In the genomic region with DNA sequence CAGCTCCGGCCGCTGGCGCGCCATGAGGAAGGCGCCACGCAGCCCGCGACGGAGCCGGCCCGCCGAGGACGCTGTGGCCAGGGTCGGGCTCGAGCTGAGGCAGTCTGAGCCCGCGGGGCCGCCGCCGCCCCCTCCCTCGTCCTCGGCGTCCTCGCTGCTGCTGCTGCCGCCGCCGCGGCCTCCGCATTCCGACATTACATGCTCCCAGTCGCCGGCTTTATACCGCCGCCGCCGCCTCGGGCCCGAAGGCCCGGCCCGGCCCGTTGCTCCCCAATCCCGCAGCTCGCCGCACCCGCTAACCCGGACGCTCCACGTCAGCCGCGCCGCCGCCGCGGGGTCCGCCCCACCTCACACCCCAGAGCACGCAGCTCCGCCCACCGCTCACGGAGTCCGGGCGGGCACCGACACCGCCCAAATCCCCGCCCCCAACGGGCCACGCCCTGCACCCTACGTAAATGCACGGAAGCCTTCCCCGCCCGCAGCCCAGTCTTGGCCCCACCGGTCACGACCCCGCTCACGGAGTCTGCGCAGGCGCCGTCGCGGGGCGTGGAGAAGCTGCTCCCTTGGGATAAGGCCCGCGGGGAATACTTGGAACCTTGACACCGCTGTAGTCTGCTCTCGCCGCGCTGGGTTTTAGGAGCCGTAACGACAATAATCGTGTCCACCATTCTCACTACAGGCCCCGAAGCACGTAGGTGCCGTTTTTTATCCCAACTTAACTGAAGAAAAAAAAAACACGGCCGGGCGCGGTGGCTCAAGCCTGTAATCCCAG, we compare ENCODE assay signal across 8 cellular contexts. TPM values are rescaled to one million over a fixed set of nuclear protein-coding genes. Genes with fewer than 3 reads are reported as not detected.
DNase-seq lines count a peak whose midpoint lies in the region; ATAC-seq and TF ChIP-seq lines count a peak whose summit lies in the region.

A gene with protein sequence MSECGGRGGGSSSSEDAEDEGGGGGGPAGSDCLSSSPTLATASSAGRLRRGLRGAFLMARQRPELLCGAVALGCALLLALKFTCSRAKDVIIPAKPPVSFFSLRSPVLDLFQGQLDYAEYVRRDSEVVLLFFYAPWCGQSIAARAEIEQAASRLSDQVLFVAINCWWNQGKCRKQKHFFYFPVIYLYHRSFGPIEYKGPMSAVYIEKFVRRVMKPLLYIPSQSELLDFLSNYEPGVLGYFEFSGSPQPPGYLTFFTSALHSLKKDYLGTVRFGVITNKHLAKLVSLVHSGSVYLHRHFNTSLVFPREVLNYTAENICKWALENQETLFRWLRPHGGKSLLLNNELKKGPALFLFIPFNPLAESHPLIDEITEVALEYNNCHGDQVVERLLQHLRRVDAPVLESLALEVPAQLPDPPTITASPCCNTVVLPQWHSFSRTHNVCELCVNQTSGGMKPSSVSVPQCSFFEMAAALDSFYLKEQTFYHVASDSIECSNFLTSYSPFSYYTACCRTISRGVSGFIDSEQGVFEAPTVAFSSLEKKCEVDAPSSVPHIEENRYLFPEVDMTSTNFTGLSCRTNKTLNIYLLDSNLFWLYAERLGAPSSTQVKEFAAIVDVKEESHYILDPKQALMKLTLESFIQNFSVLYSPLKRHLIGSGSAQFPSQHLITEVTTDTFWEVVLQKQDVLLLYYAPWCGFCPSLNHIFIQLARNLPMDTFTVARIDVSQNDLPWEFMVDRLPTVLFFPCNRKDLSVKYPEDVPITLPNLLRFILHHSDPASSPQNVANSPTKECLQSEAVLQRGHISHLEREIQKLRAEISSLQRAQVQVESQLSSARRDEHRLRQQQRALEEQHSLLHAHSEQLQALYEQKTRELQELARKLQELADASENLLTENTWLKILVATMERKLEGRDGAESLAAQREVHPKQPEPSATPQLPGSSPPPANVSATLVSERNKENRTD (minus strand): TSS at position 322 of the 772 bp plus-strand sequence. CDS start 127 bp downstream, at position 195.

- H3K79me2 ChIP-seq in DND-41 (ENCODE audit: insufficient read depth, low read length) (peaks cover 47% of the 10 kb centered on the region), GM23248 (ENCODE audit: insufficient read depth) (peaks cover 45% of the 10 kb centered on the region)

- peak within 1 kb of the TSS; percentile 71 for H3K27ac ChIP-seq in DND-41 (ENCODE audit: low read length)
- H3K27ac ChIP-seq in GM23248 = peak within 1 kb of the TSS; percentile 95
- H3K27ac ChIP-seq in naive thymus-derived CD4-positive, alpha-beta T cell (ENCODE audit: low read depth, low read length) = peak within 1 kb of the TSS; percentile 90

- peak within 1 kb of the TSS; percentile 91 to 99 (median 98) for H3K27ac Mint-ChIP-seq in naive thymus-derived CD4-positive, alpha-beta T cell
- H3K27ac Mint-ChIP-seq in stimulated activated naive B cell treated with anti-CD40 and anti-IgM and Interleukin-4, amounts not matched to agents 10 μg/mL and 1 μg/mL and 100 μg/mL, for 72 hours = peak within 1 kb of the TSS; percentile 97

- H3K27me3 ChIP-seq in DND-41 (ENCODE audit: insufficient read depth, low read length, poor library complexity) (no peaks in the 10 kb centered on the region), GM23248 (replicated peaks; ENCODE audit: insufficient read depth) (no peaks in the 10 kb centered on the region)
- no peaks in the 10 kb centered on the region for H3K27me3 ChIP-seq in naive thymus-derived CD4-positive, alpha-beta T cell (ENCODE audit: control insufficient read depth in 2 of 2, insufficient read depth in 2 of 2, low read length in 2 of 2)

- H3K9me3 ChIP-seq in DND-41 (ENCODE audit: insufficient read depth, low read length, severe bottlenecking) (no peaks in the 10 kb centered on the region), GM23248 (ENCODE audit: low read depth) (no peaks in the 10 kb centered on the region)
- no peaks in the 10 kb centered on the region for H3K9me3 ChIP-seq in naive thymus-derived CD4-positive, alpha-beta T cell (ENCODE audit: control insufficient read depth in 2 of 3, low read length in 3 of 3)

- peak within 1 kb of the TSS; percentile 91 to 98 (median 94) for H3K4me3 Mint-ChIP-seq in naive thymus-derived CD4-positive, alpha-beta T cell
- H3K4me3 Mint-ChIP-seq in stimulated activated naive B cell treated with anti-CD40 and anti-IgM and Interleukin-4, amounts not matched to agents 10 μg/mL and 1 μg/mL and 100 μg/mL, for 72 hours = peak within 1 kb of the TSS; percentile 95 to 98

- no peak for TF ChIP-seq CTCF in DND-41 (IDR thresholded peaks at IDR 0.05; ENCODE audit: borderline replicate concordance, extremely low read depth, low read length, poor library complexity, severe bottlenecking)

- ATAC-seq in DND-41 (ENCODE audit: insufficient read depth, low read depth) = peak; percentile 91
- ATAC-seq in naive thymus-derived CD4-positive, alpha-beta T cell = peak; percentile 98
- peak; percentile 92 to 95 for ATAC-seq in stimulated activated naive B cell treated with anti-CD40 and anti-IgM and Interleukin-4, amounts not matched to agents 10 μg/mL and 1 μg/mL and 100 μg/mL, for 72 hours (replicated peaks)

- no peaks in the 10 kb centered on the region for H3K27me3 Mint-ChIP-seq in naive thymus-derived CD4-positive, alpha-beta T cell
- H3K27me3 Mint-ChIP-seq in stimulated activated naive B cell treated with anti-CD40 and anti-IgM and Interleukin-4, amounts not matched to agents 10 μg/mL and 1 μg/mL and 100 μg/mL, for 72 hours = no peaks in the 10 kb centered on the region

- peaks cover 0 to 21% (median 5%) of the 10 kb centered on the region in 5 donors for H3K36me3 Mint-ChIP-seq in naive thymus-derived CD4-positive, alpha-beta T cell
- H3K36me3 Mint-ChIP-seq in stimulated activated naive B cell treated with anti-CD40 and anti-IgM and Interleukin-4, amounts not matched to agents 10 μg/mL and 1 μg/mL and 100 μg/mL, for 72 hours = peaks cover 9 to 21% of the 10 kb centered on the region in 2 donors

- H3K4me2 ChIP-seq in DND-41 (ENCODE audit: insufficient read depth, low read length) = peak within 1 kb of the TSS; percentile 78
- H3K4me2 ChIP-seq in GM23248 (ENCODE audit: unreplicated experiment) = peak within 1 kb of the TSS; percentile 80

- peak within 1 kb of the TSS; percentile 86 for H3K9ac ChIP-seq in DND-41 (ENCODE audit: low read depth, low read length)
- peak within 1 kb of the TSS; percentile 95 for H3K9ac ChIP-seq in GM23248

- peaks cover 30% of the 10 kb centered on the region for H3F3A ChIP-seq in GM23248 (ENCODE audit: insufficient read depth)

- H3K36me3 ChIP-seq in DND-41 (ENCODE audit: insufficient read depth, low read length) = peaks cover 11% of the 10 kb centered on the region
- no peaks in the 10 kb centered on the region; the same call in 1 of the 2 replicates for H3K36me3 ChIP-seq in GM23248 (ENCODE audit: low read depth)
- peaks cover 0 to 7% (median 0%) of the 10 kb centered on the region in 3 experiments for H3K36me3 ChIP-seq in naive thymus-derived CD4-positive, alpha-beta T cell (ENCODE audit: control insufficient read depth in 2 of 3, insufficient read depth in 3 of 3, low read length in 3 of 3)

- H4K20me1 ChIP-seq in DND-41 (ENCODE audit: insufficient read depth, low read length) (peaks cover 23% of the 10 kb centered on the region), GM23248 (ENCODE audit: insufficient read depth) (peaks cover 8% of the 10 kb centered on the region; the same call in 1 of the 2 replicates)

- POLR2A ChIA-PET in naive thymus-derived CD4-positive, alpha-beta T cell (lab: Charles Lee) = interaction anchor here (0.6 to 4.6 kb wide), 26 partner anchors 9 to 674 kb away, joined by 3 to 67 read pairs (median 4); a partner anchor contains a TSS

- intact Hi-C loops in naive thymus-derived CD4-positive, alpha-beta T cell (cut with micrococcal nuclease) = loop anchor here (1.0 to 5.0 kb wide), 15 partner anchors 41 to 1060 kb away; a partner anchor contains a TSS

- H2AFZ ChIP-seq in DND-41 (ENCODE audit: low read depth, low read length) (peak within 1 kb of the TSS; percentile 92), GM23248 (peak within 1 kb of the TSS; percentile 90)

- H3K9me3 Mint-ChIP-seq in naive thymus-derived CD4-positive, alpha-beta T cell = no peaks in the 10 kb centered on the region
- H3K9me3 Mint-ChIP-seq in stimulated activated naive B cell treated with anti-CD40 and anti-IgM and Interleukin-4, amounts not matched to agents 10 μg/mL and 1 μg/mL and 100 μg/mL, for 72 hours = no peaks in the 10 kb centered on the region

- DNase-seq in DND-41 (peak; percentile 99), GM23248 (peak; percentile 99), Kasumi-1 (lab: John Stamatoyannopoulos, UW) (peak; percentile 75 to 78), RPMI7951 (ENCODE audit: low read depth) (peak; percentile 95), fibroblast of gingiva (ENCODE audit: low read depth) (peak; percentile 99)
- DNase-seq in activated T-helper 1 cell treated with anti-CD3 and anti-CD28 coated beads, Interleukin-2, amount 50 U/mL, for 16 hours (ENCODE audit: low read depth in 1 of 2, low spot score in 1 of 2) = peak; percentile 99
- peak; percentile 98 to 100 (median 100) for DNase-seq in naive thymus-derived CD4-positive, alpha-beta T cell
- peak; percentile 100 for DNase-seq in stimulated activated naive B cell treated with anti-CD40 and anti-IgM and Interleukin-4, amounts not matched to agents 10 μg/mL and 1 μg/mL and 100 μg/mL, for 72 hours

- in situ Hi-C loops in GM23248 (cut with MboI) = no loop called here

- CTCF ChIA-PET in naive thymus-derived CD4-positive, alpha-beta T cell (lab: Charles Lee) = interaction anchor here (0.7 to 2.4 kb wide), 9 partner anchors 11 to 1061 kb away, joined by 3 to 14 read pairs (median 3); a partner anchor contains a TSS

- no peaks in the 10 kb centered on the region for H3K9me2 ChIP-seq in GM23248 (ENCODE audit: insufficient read depth)

- peaks cover 37% of the 10 kb centered on the region for H3K4me1 ChIP-seq in DND-41 (ENCODE audit: insufficient read depth, low read length)
- peaks cover 19% of the 10 kb centered on the region for H3K4me1 ChIP-seq in GM23248 (ENCODE audit: insufficient read depth)
- H3K4me1 ChIP-seq in naive thymus-derived CD4-positive, alpha-beta T cell (ENCODE audit: control insufficient read depth in 2 of 2, insufficient read depth in 2 of 2, low read length in 2 of 2) = peaks cover 26 to 28% of the 10 kb centered on the region in 2 donors

- WGBS in GM23248 (ENCODE audit: low coverage in 1 of 2, low lambda C conversion rate in 2 of 2, missing lambda C conversion rate in 2 of 2), 2 experiments = 1 to 2% methylated on average over 60 to 72 of the region's 96 CpGs

- H3K4me3 ChIP-seq in DND-41 (ENCODE audit: low read depth in 1 of 2, low read length in 2 of 2) = peak within 1 kb of the TSS; percentile 67 to 76
- peak within 1 kb of the TSS; percentile 94 for H3K4me3 ChIP-seq in GM23248
- H3K4me3 ChIP-seq in naive thymus-derived CD4-positive, alpha-beta T cell (ENCODE audit: low read length) = peak within 1 kb of the TSS; percentile 92

- H3K4me1 Mint-ChIP-seq in naive thymus-derived CD4-positive, alpha-beta T cell = peaks cover 39 to 55% (median 51%) of the 10 kb centered on the region in 7 donors
- H3K4me1 Mint-ChIP-seq in stimulated activated naive B cell treated with anti-CD40 and anti-IgM and Interleukin-4, amounts not matched to agents 10 μg/mL and 1 μg/mL and 100 μg/mL, for 72 hours = peaks cover 34 to 58% of the 10 kb centered on the region in 2 donors

RNA-seq across cellular contexts. Expression of the gene that starts here (rescaled TPM):
- total RNA-seq in GM23248 (2014; rRNA removed; shearing (Covaris generic)) = 24.5 and 28.6 TPM in 2 replicates
- 24.4 and 25.9 TPM in 2 replicates for polyA plus RNA-seq in GM23248 (2016; fragmentation: Nextera tagmentation; extraction: Ambion mirVana)
- 18.8 and 21.7 TPM in 2 replicates for total RNA-seq in RPMI7951 (2014; rRNA removed; shearing (Covaris generic))
- total RNA-seq in naive thymus-derived CD4-positive, alpha-beta T cell = 10 to 100 TPM; 41.2 to 80.5 (median 55.1) TPM
- polyA plus RNA-seq in naive thymus-derived CD4-positive, alpha-beta T cell = 10 to 100 TPM; 36.7 to 60.3 TPM

Comparison
In these comparisons a context has a peak if more than half of its experiments do, and no peak if none do; other contexts are left out.
1. Peak in every context shown above with its lines: DNase-seq, ATAC-seq, H3K4me3 ChIP-seq and H3K27ac ChIP-seq.